ENCODE assay signal across 2 cellular contexts in the genomic region with DNA sequence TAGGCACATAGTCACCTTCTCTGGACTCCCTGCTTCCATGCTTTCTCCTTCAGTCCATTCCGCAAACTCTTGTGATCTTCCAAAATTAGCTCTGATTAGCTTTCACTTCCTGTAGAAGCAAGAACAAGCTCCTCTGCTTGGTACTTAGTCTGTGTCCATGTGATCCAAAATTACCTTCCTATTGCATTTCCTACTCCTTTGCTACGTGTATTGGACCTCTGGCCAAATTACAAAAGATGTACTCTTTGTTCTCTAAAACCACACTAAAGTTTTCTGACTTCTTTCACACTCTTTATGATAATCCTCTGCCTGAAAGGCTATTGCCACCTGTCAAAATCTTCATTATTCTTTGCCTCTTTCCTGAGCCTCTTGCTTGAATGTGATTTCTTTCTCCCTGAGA.
TF ChIP-seq lines count a peak whose summit lies in the region.

No MANE protein-coding gene starts in this region.

TF ChIP-seq in SK-N-SH treated with all-trans-retinoic acid at 6 μM for 48 hours, 23 proteins besides CTCF, POLR2A, EP300 and RAD21 (continued from another document):
- no peak for TF ChIP-seq ZNF70 (CRISPR knock-in tag; IDR thresholded peaks at IDR 0.05)
- no peak for TF ChIP-seq ZFP3 (CRISPR knock-in tag; IDR thresholded peaks at IDR 0.05)
- no peak for TF ChIP-seq ESRRG (CRISPR knock-in tag; IDR thresholded peaks at IDR 0.05)
- TF ChIP-seq RARB (CRISPR knock-in tag; IDR thresholded peaks at IDR 0.05): no peak
- TF ChIP-seq GLIS3 (CRISPR knock-in tag; IDR thresholded peaks at IDR 0.05): no peak
- no peak for TF ChIP-seq PPARA (CRISPR knock-in tag; IDR thresholded peaks at IDR 0.05; ENCODE audit: borderline replicate concordance)
- TF ChIP-seq, protein P1, sequence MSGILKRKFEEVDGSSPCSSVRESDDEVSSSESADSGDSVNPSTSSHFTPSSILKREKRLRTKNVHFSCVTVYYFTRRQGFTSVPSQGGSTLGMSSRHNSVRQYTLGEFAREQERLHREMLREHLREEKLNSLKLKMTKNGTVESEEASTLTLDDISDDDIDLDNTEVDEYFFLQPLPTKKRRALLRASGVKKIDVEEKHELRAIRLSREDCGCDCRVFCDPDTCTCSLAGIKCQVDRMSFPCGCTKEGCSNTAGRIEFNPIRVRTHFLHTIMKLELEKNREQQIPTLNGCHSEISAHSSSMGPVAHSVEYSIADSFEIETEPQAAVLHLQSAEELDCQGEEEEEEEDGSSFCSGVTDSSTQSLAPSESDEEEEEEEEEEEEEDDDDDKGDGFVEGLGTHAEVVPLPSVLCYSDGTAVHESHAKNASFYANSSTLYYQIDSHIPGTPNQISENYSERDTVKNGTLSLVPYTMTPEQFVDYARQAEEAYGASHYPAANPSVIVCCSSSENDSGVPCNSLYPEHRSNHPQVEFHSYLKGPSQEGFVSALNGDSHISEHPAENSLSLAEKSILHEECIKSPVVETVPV (CRISPR knock-in tag; IDR thresholded peaks at IDR 0.05): no peak
- TF ChIP-seq, protein P2, sequence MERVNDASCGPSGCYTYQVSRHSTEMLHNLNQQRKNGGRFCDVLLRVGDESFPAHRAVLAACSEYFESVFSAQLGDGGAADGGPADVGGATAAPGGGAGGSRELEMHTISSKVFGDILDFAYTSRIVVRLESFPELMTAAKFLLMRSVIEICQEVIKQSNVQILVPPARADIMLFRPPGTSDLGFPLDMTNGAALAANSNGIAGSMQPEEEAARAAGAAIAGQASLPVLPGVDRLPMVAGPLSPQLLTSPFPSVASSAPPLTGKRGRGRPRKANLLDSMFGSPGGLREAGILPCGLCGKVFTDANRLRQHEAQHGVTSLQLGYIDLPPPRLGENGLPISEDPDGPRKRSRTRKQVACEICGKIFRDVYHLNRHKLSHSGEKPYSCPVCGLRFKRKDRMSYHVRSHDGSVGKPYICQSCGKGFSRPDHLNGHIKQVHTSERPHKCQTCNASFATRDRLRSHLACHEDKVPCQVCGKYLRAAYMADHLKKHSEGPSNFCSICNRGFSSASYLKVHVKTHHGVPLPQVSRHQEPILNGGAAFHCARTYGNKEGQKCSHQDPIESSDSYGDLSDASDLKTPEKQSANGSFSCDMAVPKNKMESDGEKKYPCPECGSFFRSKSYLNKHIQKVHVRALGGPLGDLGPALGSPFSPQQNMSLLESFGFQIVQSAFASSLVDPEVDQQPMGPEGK (CRISPR knock-in tag; IDR thresholded peaks at IDR 0.05; ENCODE audit: borderline replicate concordance): no peak
- TF ChIP-seq ZFP30 (CRISPR knock-in tag; IDR thresholded peaks at IDR 0.05): no peak

TF ChIP-seq in SK-N-SH, 30 proteins besides CTCF, POLR2A, EP300 and RAD21:
- TF ChIP-seq SMC3 (IDR thresholded peaks at IDR 0.05; ENCODE audit: low read depth, low read length) (no peak), RFX5 (IDR thresholded peaks at IDR 0.05; ENCODE audit: low read length) (no peak), MEF2A (IDR thresholded peaks at IDR 0.05; ENCODE audit: borderline replicate concordance, low read depth) (no peak)
- TF ChIP-seq, protein P3, sequence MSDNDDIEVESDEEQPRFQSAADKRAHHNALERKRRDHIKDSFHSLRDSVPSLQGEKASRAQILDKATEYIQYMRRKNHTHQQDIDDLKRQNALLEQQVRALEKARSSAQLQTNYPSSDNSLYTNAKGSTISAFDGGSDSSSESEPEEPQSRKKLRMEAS (IDR thresholded peaks at IDR 0.05; ENCODE audit: low read depth): no peak
TF ChIP-seq in SK-N-SH: peak in this region for 0.
